21 cellular contexts compared by ENCODE assay signal in genomic region chr16:26454102-26454501, GRCh38.
A peak's percentile ranks its signal among the peaks of the same experiment; 100 is the strongest.
DNase-seq lines count a peak whose midpoint lies in the region; ATAC-seq lines count a peak whose summit lies in the region.
"Had no signal": no experiment of that assay in that cellular context is flagged by ENCODE, and none has a peak within 500 bp of the region (broad histone marks: within the 10 kb centered on the region; RNA-seq: fewer than 3 reads in every experiment).

No MANE protein-coding gene starts in this region.

- CTCF ChIA-PET in activated CD4-positive, alpha-beta T cell treated with anti-CD3 and anti-CD28 coated beads for 36 hours (lab: Charles Lee), result interaction anchor here (0.9 kb wide), 1 partner anchor 8 kb away, joined by 3 read pairs; no protein-coding TSS in a partner anchor

- no peaks in the 10 kb centered on the region for H3K9me3 Mint-ChIP-seq in activated CD4-positive, alpha-beta T cell treated with anti-CD3 and anti-CD28 coated beads for 36 hours (ENCODE audit: low read depth)

- H3K4me1 Mint-ChIP-seq in activated CD4-positive, alpha-beta T cell treated with anti-CD3 and anti-CD28 coated beads for 36 hours, result no peaks in the 10 kb centered on the region

- DNase-seq in activated CD4-positive, alpha-beta T cell treated with anti-CD3 and anti-CD28 coated beads for 36 hours, result peak; percentile 13
- no peak for DNase-seq in activated CD4-positive, alpha-beta T cell treated with anti-CD3 and anti-CD28 coated beads, Interleukin-2, amount 50 U/mL, for 1 hour
- DNase-seq in LHCN-M2 (ENCODE audit: low read depth), result peak; percentile 0
- DNase-seq in amniotic epithelial cell (ENCODE audit: low read depth), result peak; percentile 2
- peak; percentile 24 for DNase-seq in middle frontal gyrus (ENCODE audit: extremely low spot score, low spot score)
- DNase-seq in NCI-H2107 treated with DMSO at 0.1 percent for 48 hours (lab: John Stamatoyannopoulos, UW; ENCODE audit: unreplicated experiment), result no peak
- DNase-seq: activated CD4-positive, alpha-beta T cell treated with anti-CD3 and anti-CD28 coated beads for 4 hours; brain microvascular endothelial cell; DMS53; effector memory CD4-positive, alpha-beta T cell; esophagus squamous epithelium; GDM1; GOT3; kidney; lower lobe of right lung; NCI-H1417 treated with DMSO at 0.1 percent for 48 hours; NCI-H2107; NCI-H446 treated with DMSO at 0.1 percent for 48 hours; sigmoid colon had no signal

- peaks cover 14% of the 10 kb centered on the region for H3K27me3 Mint-ChIP-seq in activated CD4-positive, alpha-beta T cell treated with anti-CD3 and anti-CD28 coated beads for 36 hours

- H3K4me3 Mint-ChIP-seq in activated CD4-positive, alpha-beta T cell treated with anti-CD3 and anti-CD28 coated beads for 36 hours, result no peak overlapping the region

- no peak overlapping the region for H3K27ac Mint-ChIP-seq in activated CD4-positive, alpha-beta T cell treated with anti-CD3 and anti-CD28 coated beads for 36 hours

- no peaks in the 10 kb centered on the region for H3K36me3 Mint-ChIP-seq in activated CD4-positive, alpha-beta T cell treated with anti-CD3 and anti-CD28 coated beads for 36 hours (ENCODE audit: low read depth)

- ATAC-seq in activated CD4-positive, alpha-beta T cell treated with anti-CD3 and anti-CD28 coated beads for 36 hours, result peak; percentile 51
- ATAC-seq in GM21423 (IDR thresholded peaks at IDR 0.05; ENCODE audit: unreplicated experiment) (no peak), GM21515 (IDR thresholded peaks at IDR 0.05; ENCODE audit: unreplicated experiment) (no peak)
- ATAC-seq: lower lobe of right lung had no signal

- POLR2A ChIA-PET in activated CD4-positive, alpha-beta T cell treated with anti-CD3 and anti-CD28 coated beads for 36 hours (lab: Charles Lee), result interaction anchor here (0.5 kb wide), 1 partner anchor 226 kb away, joined by 3 read pairs; no protein-coding TSS in a partner anchor

- intact Hi-C loops in activated CD4-positive, alpha-beta T cell treated with anti-CD3 and anti-CD28 coated beads for 36 hours (cut with DNase I, micrococcal nuclease), result no loop called here

Comparison
In these comparisons a context has a peak if more than half of its experiments do, and no peak if none do; other contexts are left out.
1. DNase-seq: peak in activated CD4-positive, alpha-beta T cell treated with anti-CD3 and anti-CD28 coated beads for 36 hours (single experiment), LHCN-M2 (single experiment), amniotic epithelial cell (single experiment) and middle frontal gyrus (single experiment); none in activated CD4-positive, alpha-beta T cell treated with anti-CD3 and anti-CD28 coated beads, Interleukin-2, amount 50 U/mL, for 1 hour (single experiment) and NCI-H2107 treated with DMSO at 0.1 percent for 48 hours (single experiment).